In genomic region chr10:125056161-125057132, GRCh38 we compare ENCODE assay signal across 11 cellular contexts.
DNase-seq lines count a peak whose midpoint lies in the region; ATAC-seq and TF ChIP-seq lines count a peak whose summit lies in the region.
"Had no signal": no experiment of that assay in that cellular context is flagged by ENCODE, and none has a peak within 500 bp of the region (broad histone marks: within the 10 kb centered on the region; RNA-seq: fewer than 3 reads in every experiment).

No MANE protein-coding gene starts in this region.

- peak overlapping the region; percentile 24 for H2AK5ac ChIP-seq in trophoblast cell (ENCODE audit: low read length)

- peak overlapping the region; percentile 64 for H4K8ac ChIP-seq in trophoblast cell (ENCODE audit: low read depth, low read length)

- no peak for TF ChIP-seq CTCF in activated B cell treated with CpG ODN at 0.5 μM for 24 hours (IDR thresholded peaks at IDR 0.05)
- no peak for TF ChIP-seq CTCF in fibroblast of villous mesenchyme (IDR thresholded peaks at IDR 0.05; ENCODE audit: insufficient read depth, low read depth, low read length)

- H3K36me3 Mint-ChIP-seq in activated B cell treated with CpG ODN at 0.5 μM for 24 hours (ENCODE audit: low read depth), result no peaks in the 10 kb centered on the region
- H3K36me3 Mint-ChIP-seq: activated naive CD4-positive, alpha-beta T cell treated with anti-CD3 and anti-CD28 coated beads, Interleukin-2, amount 50 U/mL, for 24 hours; stimulated activated effector memory CD8-positive, alpha-beta T cell treated with anti-CD3 and anti-CD28 coated beads, Interleukin-12 subunit alpha, Interleukin-12 subunit beta, amount 100 ng/mL, for 72 hours had no signal

- POLR2A ChIA-PET in activated B cell treated with CpG ODN at 0.5 μM for 24 hours (lab: Charles Lee), result no interaction called here

- no peaks in the 10 kb centered on the region for H3K9me3 Mint-ChIP-seq in activated B cell treated with CpG ODN at 0.5 μM for 24 hours
- H3K9me3 Mint-ChIP-seq: activated naive CD4-positive, alpha-beta T cell treated with anti-CD3 and anti-CD28 coated beads, Interleukin-2, amount 50 U/mL, for 24 hours; stimulated activated effector memory CD8-positive, alpha-beta T cell treated with anti-CD3 and anti-CD28 coated beads, Interleukin-12 subunit alpha, Interleukin-12 subunit beta, amount 100 ng/mL, for 72 hours had no signal

- no peak overlapping the region for H3K4me3 Mint-ChIP-seq in activated B cell treated with CpG ODN at 0.5 μM for 24 hours
- H3K4me3 Mint-ChIP-seq: activated naive CD4-positive, alpha-beta T cell treated with anti-CD3 and anti-CD28 coated beads, Interleukin-2, amount 50 U/mL, for 24 hours; stimulated activated effector memory CD8-positive, alpha-beta T cell treated with anti-CD3 and anti-CD28 coated beads, Interleukin-12 subunit alpha, Interleukin-12 subunit beta, amount 100 ng/mL, for 72 hours had no signal

- H2BK120ac ChIP-seq in trophoblast cell (ENCODE audit: insufficient read depth, low read length, poor library complexity), result peak overlapping the region; percentile 87

- H3K27me3 Mint-ChIP-seq in activated B cell treated with CpG ODN at 0.5 μM for 24 hours, result peaks cover 72% of the 10 kb centered on the region

- H3K4me3 ChIP-seq in BLaER1 (no peak overlapping the region), fibroblast of villous mesenchyme (ENCODE audit: low read depth, low read length) (peak overlapping the region; percentile 31), trophoblast cell (ENCODE audit: low read depth, low read length) (no peak overlapping the region)

- H3K27ac Mint-ChIP-seq in activated B cell treated with CpG ODN at 0.5 μM for 24 hours, result peak overlapping the region; percentile 18
- H3K27ac Mint-ChIP-seq: activated naive CD4-positive, alpha-beta T cell treated with anti-CD3 and anti-CD28 coated beads, Interleukin-2, amount 50 U/mL, for 24 hours; stimulated activated effector memory CD8-positive, alpha-beta T cell treated with anti-CD3 and anti-CD28 coated beads, Interleukin-12 subunit alpha, Interleukin-12 subunit beta, amount 100 ng/mL, for 72 hours had no signal

- DNase-seq in activated B cell treated with CpG ODN at 0.5 μM for 24 hours (no peak), fibroblast of villous mesenchyme (ENCODE audit: low read depth) (no peak), trophoblast cell (peak; percentile 36 to 67), NCI-H526 treated with DMSO at 0.1 percent for 48 hours (lab: John Stamatoyannopoulos, UW) (no peak), inferior parietal cortex (ENCODE audit: extremely low spot score) (no peak)
- DNase-seq: activated CD4-positive, CD25-positive, alpha-beta regulatory T cell had no signal

- intact Hi-C loops in activated B cell treated with CpG ODN at 0.5 μM for 24 hours (cut with micrococcal nuclease), result no loop called here

- ATAC-seq in activated B cell treated with CpG ODN at 0.5 μM for 24 hours (ENCODE audit: low read depth) (no peak), GM19351 (IDR thresholded peaks at IDR 0.05; ENCODE audit: unreplicated experiment) (no peak), GM19395 (IDR thresholded peaks at IDR 0.05; ENCODE audit: unreplicated experiment) (no peak)
- ATAC-seq: stimulated activated effector memory CD8-positive, alpha-beta T cell treated with anti-CD3 and anti-CD28 coated beads, Interleukin-12 subunit alpha, Interleukin-12 subunit beta, amount 100 ng/mL, for 72 hours had no signal

- H3K27ac ChIP-seq in BLaER1 (peak overlapping the region; percentile 77), trophoblast cell (ENCODE audit: low read depth, low read length) (peak overlapping the region; percentile 97)

- H2BK5ac ChIP-seq in trophoblast cell (ENCODE audit: low read depth, low read length, poor library complexity), result peak overlapping the region; percentile 88

- H3K4me2 ChIP-seq in BLaER1 (peak overlapping the region; percentile 92), trophoblast cell (ENCODE audit: low read length) (peak overlapping the region; percentile 51)

- peaks cover 7% of the 10 kb centered on the region for H3K4me1 Mint-ChIP-seq in activated B cell treated with CpG ODN at 0.5 μM for 24 hours
- H3K4me1 Mint-ChIP-seq: activated naive CD4-positive, alpha-beta T cell treated with anti-CD3 and anti-CD28 coated beads, Interleukin-2, amount 50 U/mL, for 24 hours had no signal

- no peak overlapping the region for H4K12ac ChIP-seq in trophoblast cell (ENCODE audit: low read depth, low read length)

- peaks cover 41% of the 10 kb centered on the region for H3K79me1 ChIP-seq in trophoblast cell (ENCODE audit: low read length)

- H3K9me3 ChIP-seq in BLaER1 (peaks cover 17% of the 10 kb centered on the region), trophoblast cell (ENCODE audit: insufficient read depth, low read depth, low read length) (peaks cover 3% of the 10 kb centered on the region)

- H3K18ac ChIP-seq in trophoblast cell (ENCODE audit: low read length), result peak overlapping the region; percentile 68

- peak overlapping the region; percentile 12 for H3K4ac ChIP-seq in trophoblast cell (ENCODE audit: low read depth, low read length)

- H2BK12ac ChIP-seq in trophoblast cell (ENCODE audit: low read length), result peak overlapping the region; percentile 19

- H3K23ac ChIP-seq in trophoblast cell (ENCODE audit: low read length), result no peak overlapping the region

- H3K79me2 ChIP-seq in trophoblast cell (ENCODE audit: control insufficient read depth, insufficient read depth, low read length, poor library complexity), result peaks cover 26% of the 10 kb centered on the region

- peak overlapping the region; percentile 62 for H3K14ac ChIP-seq in trophoblast cell (ENCODE audit: low read length)

- no CpG with 5 or more reads among the region's 21 CpGs for WGBS in trophoblast cell (ENCODE audit: extremely low coverage, insufficient coverage, insufficient read length)

- H3K36me3 ChIP-seq in BLaER1 (peaks cover 75% of the 10 kb centered on the region), trophoblast cell (ENCODE audit: control insufficient read depth in 1 of 2, insufficient read depth in 2 of 2, low read length in 2 of 2) (no peaks in the 10 kb centered on the region)

- no peak overlapping the region for H2AFZ ChIP-seq in trophoblast cell (ENCODE audit: insufficient read depth, low read length, poor library complexity)

- peaks cover 100% of the 10 kb centered on the region for H4K20me1 ChIP-seq in BLaER1

- H3K27me3 ChIP-seq in BLaER1 (no peaks in the 10 kb centered on the region), trophoblast cell (ENCODE audit: insufficient read depth, low read length) (no peaks in the 10 kb centered on the region)

- peak overlapping the region; percentile 91 for H4K91ac ChIP-seq in trophoblast cell (ENCODE audit: low read depth, low read length)

- no peak overlapping the region for H3K9ac ChIP-seq in BLaER1
- H3K9ac ChIP-seq in trophoblast cell (ENCODE audit: low read length), result no peak overlapping the region

- CTCF ChIA-PET in activated B cell treated with CpG ODN at 0.5 μM for 24 hours (lab: Charles Lee), result no interaction called here

- H3K4me1 ChIP-seq in BLaER1 (peaks cover 100% of the 10 kb centered on the region), trophoblast cell (ENCODE audit: control insufficient read depth in 1 of 2, insufficient read depth in 2 of 2, low read length in 2 of 2) (peaks cover 58 to 61% of the 10 kb centered on the region in 2 experiments)

Comparison
In these comparisons a context has a peak if more than half of its experiments do, and no peak if none do; other contexts are left out.
1. DNase-seq: peak in trophoblast cell (2 of 2); none in activated B cell treated with CpG ODN at 0.5 μM for 24 hours (single experiment), fibroblast of villous mesenchyme (single experiment), NCI-H526 treated with DMSO at 0.1 percent for 48 hours (single experiment) and inferior parietal cortex (single experiment).